ENCODE assay signal across 29 cellular contexts in genomic region chr4:40978548-40978947, GRCh38.
"Had no signal": no experiment of that assay in that cellular context is flagged by ENCODE, and none has a peak within 500 bp of the region (broad histone marks: within the 10 kb centered on the region; RNA-seq: fewer than 3 reads in every experiment).

No MANE protein-coding gene starts in this region.

- H3K9me3 ChIP-seq: ascending aorta, SJCRH30 had no signal

- DNase-seq: activated CD4-positive, alpha-beta T cell treated with anti-CD3 and anti-CD28 coated beads, Interleukin-2, amount 10 ng/mL, durations not matched to agents 24 days and 14 days; activated CD4-positive, alpha-beta T cell treated with anti-CD3 and anti-CD28 coated beads, Interleukin-2, amount 50 U/mL, for 4 hours; activated CD8-positive, alpha-beta T cell treated with anti-CD3 and anti-CD28 coated beads for 36 hours; activated gamma-delta T cell; activated naive CD4-positive, alpha-beta T cell treated with Interleukin-2 at 50 U/mL for 16 hours; activated naive CD8-positive, alpha-beta T cell treated with anti-CD3 and anti-CD28 coated beads, Interleukin-2, amount 10 ng/mL, durations not matched to agents 7 days and 5 days; activated T-cell treated with anti-CD3 and anti-CD28 coated beads, Interleukin-2, amount 50 U/mL, for 1 hour; activated T-cell treated with anti-CD3 and anti-CD28 coated beads, Interleukin-2, amount 50 U/mL, for 72 hours; amygdala; MM.1S; NCI-H1092 treated with DMSO at 0.1 percent for 48 hours; NCI-H1417; NCI-H146; NCI-H187; NCI-H2029 treated with DMSO at 0.1 percent for 48 hours; NCI-H2107; NCI-H2171; NCI-H510A; NCI-H526; NCI-H748 treated with DMSO at 0.1 percent for 48 hours; PC-9; Right ventricle myocardium superior; SJCRH30 had no signal

- H3K4me1 ChIP-seq: ascending aorta had no signal

- H3K9ac ChIP-seq: KMS-11 had no signal

- ATAC-seq: activated CD8-positive, alpha-beta T cell treated with anti-CD3 and anti-CD28 coated beads for 36 hours; activated T-cell treated with anti-CD3 and anti-CD28 coated beads, Interleukin-2, amount 50 U/mL, for 72 hours; activated T-helper 17 cell treated with anti-CD3 and anti-CD28 coated beads, Interleukin-2, amount 50 U/mL, for 72 hours had no signal

- H3K27ac ChIP-seq: ascending aorta, cardiac muscle cell, KMS-11, PC-9, RWPE1, SJCRH30, SK-N-MC had no signal

- H2AFZ ChIP-seq: PC-9 had no signal

- H3K27me3 ChIP-seq: ascending aorta, cardiac muscle cell, SJCRH30 had no signal

- H3K4me3 ChIP-seq: ascending aorta, cardiac muscle cell, PC-9, SJCRH30, SK-N-MC had no signal

- H3K36me3 ChIP-seq: ascending aorta, cardiac muscle cell had no signal

- H3K4me2 ChIP-seq: KMS-11, PC-9 had no signal
